In the genomic region with DNA sequence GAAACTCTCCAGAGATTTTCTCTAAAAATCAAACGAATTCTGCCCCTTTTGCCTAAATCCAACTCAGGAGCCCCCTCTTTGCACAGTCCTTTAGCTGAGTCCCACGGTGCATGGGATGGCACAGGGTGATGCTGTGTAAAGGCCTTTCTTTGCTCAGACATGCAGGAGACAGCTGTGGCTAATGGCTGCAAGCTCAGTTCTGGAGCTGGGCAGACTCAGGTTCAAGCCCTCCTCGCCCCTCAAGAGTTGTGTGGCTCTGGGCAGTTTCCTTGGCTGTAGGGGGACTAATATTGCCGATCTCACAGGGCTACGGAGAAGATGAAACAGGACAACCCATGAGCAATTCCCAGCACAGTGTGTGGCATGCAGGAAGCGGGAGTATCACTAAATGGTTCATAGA, we compare ENCODE assay signal across 18 cellular contexts. TPM values are rescaled to one million over a fixed set of nuclear protein-coding genes. Genes with fewer than 3 reads are reported as not detected.
DNase-seq lines count a peak whose midpoint lies in the region; ATAC-seq, FAIRE-seq and TF ChIP-seq lines count a peak whose summit lies in the region.
"Had no signal": no experiment of that assay in that cellular context is flagged by ENCODE, and none has a peak within 500 bp of the region (broad histone marks: within the 10 kb centered on the region; RNA-seq: fewer than 3 reads in every experiment).

No MANE protein-coding gene starts in this region.

- H3K27ac ChIP-seq in CD4-positive, CD25-positive, alpha-beta regulatory T cell (ENCODE audit: insufficient read depth, low read length, poor library complexity, severe bottlenecking), result no peak overlapping the region
- peak overlapping the region; percentile 10 for H3K27ac ChIP-seq in neutrophil
- H3K27ac ChIP-seq: C4-2B had no signal

- H3K9me3 ChIP-seq in CD4-positive, CD25-positive, alpha-beta regulatory T cell (ENCODE audit: control insufficient read depth in 2 of 2, low read length in 2 of 2), result no peaks in the 10 kb centered on the region
- H3K9me3 ChIP-seq in neutrophil, result no peaks in the 10 kb centered on the region

- TF ChIP-seq CTCF in D721Med (IDR thresholded peaks at IDR 0.05; ENCODE audit: insufficient read depth, missing control alignments), result no peak
- no peak for TF ChIP-seq CTCF in neutrophil (IDR thresholded peaks at IDR 0.05)

- H3K4me3 Mint-ChIP-seq in CD4-positive, CD25-positive, alpha-beta regulatory T cell, result peak overlapping the region in 2 of 4 donors; percentile 7 to 39

- ATAC-seq in CD4-positive, CD25-positive, alpha-beta regulatory T cell (ENCODE audit: low read depth in 2 of 2), result no peak
- ATAC-seq in GM18867 (IDR thresholded peaks at IDR 0.05; ENCODE audit: unreplicated experiment) (no peak), GM18505 (IDR thresholded peaks at IDR 0.05; ENCODE audit: unreplicated experiment) (no peak)

- peak overlapping the region in 2 of 3 donors; percentile 38 to 75 for H3K27ac Mint-ChIP-seq in CD4-positive, CD25-positive, alpha-beta regulatory T cell

- no peak for DNase-seq in CD4-positive, CD25-positive, alpha-beta regulatory T cell
- DNase-seq in D721Med (ENCODE audit: insufficient read length, low spot score), result peak; percentile 3
- DNase-seq in ecto neural progenitor cell (ENCODE audit: low spot score), result peak; percentile 23
- no peak for DNase-seq in stimulated activated CD4-positive, alpha-beta T cell treated with anti-CD3 and anti-CD28 coated beads, Interleukin-4, amount 100 ng/mL, for 24 hours
- DNase-seq: KBM-7; MV-4-11; NCI-H1417; NCI-H187 treated with DMSO at 0.1 percent for 48 hours; NCI-H446; NCI-H69; NK-92 treated with Interleukin-12 subunit alpha and Interleukin-12 subunit beta, amount 100 ng/mL, for 24 hours; SIG-M5 had no signal

- peaks cover 4% of the 10 kb centered on the region for H3K27me3 Mint-ChIP-seq in CD4-positive, CD25-positive, alpha-beta regulatory T cell

- no peak for FAIRE-seq in D721Med (lab: Jason Lieb, UNC)

- H3K36me3 Mint-ChIP-seq in CD4-positive, CD25-positive, alpha-beta regulatory T cell, result peaks cover 19% of the 10 kb centered on the region

- peaks cover 15 to 48% (median 28%) of the 10 kb centered on the region in 4 donors for H3K4me1 Mint-ChIP-seq in CD4-positive, CD25-positive, alpha-beta regulatory T cell

- H3K27me3 ChIP-seq in CD4-positive, CD25-positive, alpha-beta regulatory T cell (ENCODE audit: control insufficient read depth, insufficient read depth, low read length), result no peaks in the 10 kb centered on the region
- no peaks in the 10 kb centered on the region for H3K27me3 ChIP-seq in neutrophil

- peaks cover 19% of the 10 kb centered on the region for H3K4me1 ChIP-seq in CD4-positive, CD25-positive, alpha-beta regulatory T cell (ENCODE audit: control insufficient read depth, insufficient read depth, low read length, poor library complexity, severe bottlenecking)
- peaks cover 22 to 30% of the 10 kb centered on the region in 2 experiments for H3K4me1 ChIP-seq in neutrophil (ENCODE audit: control insufficient read depth in 1 of 2, insufficient read depth in 1 of 2, low read depth in 1 of 2, low read length in 1 of 2)

- H3K4me3 ChIP-seq in CD4-positive, CD25-positive, alpha-beta regulatory T cell (ENCODE audit: low read depth, low read length), result no peak overlapping the region
- H3K4me3 ChIP-seq in neutrophil (ENCODE audit: low read depth in 1 of 2, low read length in 1 of 2), result no peak overlapping the region

- H3K36me3 ChIP-seq in CD4-positive, CD25-positive, alpha-beta regulatory T cell (ENCODE audit: control insufficient read depth, insufficient read depth, low read length), result no peaks in the 10 kb centered on the region
- H3K36me3 ChIP-seq in neutrophil, result peaks cover 66% of the 10 kb centered on the region

- H3K9me3 Mint-ChIP-seq in CD4-positive, CD25-positive, alpha-beta regulatory T cell, result peaks cover 0 to 3% (median 0%) of the 10 kb centered on the region in 7 donors

- TF ChIP-seq POLR2A in GM18505 (IDR thresholded peaks at IDR 0.05; ENCODE audit: borderline replicate concordance, extremely low read depth, insufficient read depth, insufficient read length), result no peak

RNA-seq across cellular contexts. Expression of a gene that starts 42.6 kb away (rescaled TPM):
- 0.39 TPM for total RNA-seq in CD4-positive, CD25-positive, alpha-beta regulatory T cell
- polyA plus RNA-seq in CD4-positive, CD25-positive, alpha-beta regulatory T cell, result not detected
- total RNA-seq: A673, OCI-LY7 had no signal

Comparison
In these comparisons a context has a peak if more than half of its experiments do, and no peak if none do; other contexts are left out.
1. DNase-seq: peak in D721Med (single experiment) and ecto neural progenitor cell (single experiment); none in CD4-positive, CD25-positive, alpha-beta regulatory T cell (0 of 3) and stimulated activated CD4-positive, alpha-beta T cell treated with anti-CD3 and anti-CD28 coated beads, Interleukin-4, amount 100 ng/mL, for 24 hours (single experiment).